In genomic region chr12:38508246-38508645, GRCh38 we compare ENCODE assay signal across 1 cellular context.
TF ChIP-seq lines count a peak whose summit lies in the region.

No MANE protein-coding gene starts in this region.

TF ChIP-seq in HepG2, 621 proteins besides CTCF, POLR2A, EP300 and RAD21:
- TF ChIP-seq SCMH1 (CRISPR knock-in tag; IDR thresholded peaks at IDR 0.05; ENCODE audit: borderline replicate concordance) (no peak), ZSCAN29 (CRISPR knock-in tag; conservative IDR thresholded peaks at IDR 0.05) (no peak), THAP8 (CRISPR knock-in tag; IDR thresholded peaks at IDR 0.05; ENCODE audit: borderline replicate concordance) (no peak), PBX2 (CRISPR knock-in tag; IDR thresholded peaks at IDR 0.05) (no peak), PAWR (CRISPR knock-in tag; IDR thresholded peaks at IDR 0.05; ENCODE audit: borderline replicate concordance) (no peak), NFKB2 (CRISPR knock-in tag; IDR thresholded peaks at IDR 0.05; ENCODE audit: borderline replicate concordance) (no peak), SMARCE1 (IDR thresholded peaks at IDR 0.05; ENCODE audit: borderline replicate concordance) (no peak), ZIK1 (CRISPR knock-in tag; IDR thresholded peaks at IDR 0.05; ENCODE audit: borderline replicate concordance, low read depth) (no peak), SP2 (CRISPR knock-in tag; IDR thresholded peaks at IDR 0.05) (no peak)
TF ChIP-seq in HepG2: peak in this region for 0.
